Comparison of ENCODE assay signal across 12 cellular contexts in the genomic region with DNA sequence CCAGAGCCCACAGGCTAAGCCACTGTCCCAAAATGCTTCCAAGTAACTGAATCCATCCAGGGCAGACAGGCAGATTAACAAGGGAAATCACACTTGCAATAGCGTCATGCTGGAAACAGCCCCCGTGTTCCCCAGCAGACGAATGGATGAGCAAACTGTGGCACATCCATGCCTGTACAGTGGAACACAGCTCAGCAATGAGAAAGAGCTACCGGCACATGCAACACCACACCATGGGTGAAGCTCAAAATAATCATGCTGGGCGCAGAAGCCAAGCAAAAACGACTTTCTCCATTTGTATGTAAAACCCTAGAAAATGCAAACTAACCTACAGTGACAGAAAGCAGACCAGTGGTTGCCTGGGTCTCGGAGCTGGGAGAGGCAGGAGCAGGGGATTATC.
DNase-seq lines count a peak whose midpoint lies in the region; ATAC-seq lines count a peak whose summit lies in the region.
"Had no signal": no experiment of that assay in that cellular context is flagged by ENCODE, and none has a peak within 500 bp of the region (broad histone marks: within the 10 kb centered on the region; RNA-seq: fewer than 3 reads in every experiment).

No MANE protein-coding gene starts in this region.

- H3K27ac ChIP-seq in Karpas-422 (ENCODE audit: low read length) (peak overlapping the region; percentile 99), skeletal muscle tissue (ENCODE audit: low read depth, low read length) (no peak overlapping the region), neuronal stem cell (replicated peaks; ENCODE audit: low read length) (no peak overlapping the region)
- H3K27ac ChIP-seq: BLaER1 treated with 17β-estradiol and CSF1 and Interleukin-3, amounts not matched to agents 10 nM and 100 nM had no signal

- H2AFZ ChIP-seq in Karpas-422 (ENCODE audit: low read length): no peak overlapping the region
- no peak overlapping the region for H2AFZ ChIP-seq in neuronal stem cell (ENCODE audit: low read length)

- H3K79me2 ChIP-seq in Karpas-422 (ENCODE audit: low read length): no peaks in the 10 kb centered on the region

- H4K8ac ChIP-seq in neuronal stem cell (ENCODE audit: low read depth, low read length): no peak overlapping the region

- H3K4me2 ChIP-seq in Karpas-422 (ENCODE audit: low read depth, low read length, poor library complexity, severe bottlenecking): peak overlapping the region; percentile 62
- H3K4me2 ChIP-seq in neuronal stem cell (ENCODE audit: insufficient read depth, low read length, poor library complexity, severe bottlenecking): no peak overlapping the region
- H3K4me2 ChIP-seq: BLaER1 treated with 17β-estradiol and CSF1 and Interleukin-3, amounts not matched to agents 10 nM and 100 nM had no signal

- no peak overlapping the region for H2BK120ac ChIP-seq in neuronal stem cell (ENCODE audit: low read depth, low read length)

- ATAC-seq in left lobe of liver (no peak), GM18861 (IDR thresholded peaks at IDR 0.05; ENCODE audit: unreplicated experiment) (no peak)
- ATAC-seq: K562 had no signal

- H2BK12ac ChIP-seq in neuronal stem cell (ENCODE audit: low read length): no peak overlapping the region

- no peak overlapping the region for H3K23ac ChIP-seq in neuronal stem cell (ENCODE audit: low read depth, low read length, poor library complexity)

- H3K27me3 ChIP-seq in H7 (ENCODE audit: control insufficient read depth, insufficient read depth, low read length) (no peaks in the 10 kb centered on the region), Karpas-422 (ENCODE audit: low read length) (no peaks in the 10 kb centered on the region), skeletal muscle tissue (ENCODE audit: control insufficient read depth in 3 of 3, insufficient read depth in 3 of 3, low read length in 3 of 3) (no peaks in the 10 kb centered on the region), neuronal stem cell (ENCODE audit: control insufficient read depth in 3 of 3, insufficient read depth in 3 of 3, low read depth in 1 of 3, low read length in 3 of 3) (peaks cover 0 to 10% (median under 1%) of the 10 kb centered on the region in 3 experiments)
- H3K27me3 ChIP-seq: BLaER1 treated with 17β-estradiol and CSF1 and Interleukin-3, amounts not matched to agents 10 nM and 100 nM had no signal

- H3K14ac ChIP-seq in neuronal stem cell (ENCODE audit: low read length): no peak overlapping the region

- H2BK5ac ChIP-seq in neuronal stem cell (ENCODE audit: low read length): no peak overlapping the region

- H3K4me3 ChIP-seq in H7 (ENCODE audit: insufficient read depth, low read depth, low read length) (no peak overlapping the region), Karpas-422 (ENCODE audit: low read length) (peak overlapping the region; percentile 45), skeletal muscle tissue (ENCODE audit: low read length in 3 of 3) (no peak overlapping the region), neuronal stem cell (ENCODE audit: low read length in 2 of 2) (no peak overlapping the region)
- H3K4me3 ChIP-seq: BLaER1 treated with 17β-estradiol and CSF1 and Interleukin-3, amounts not matched to agents 10 nM and 100 nM; K562 had no signal

- H3K79me1 ChIP-seq in neuronal stem cell (ENCODE audit: low read depth, low read length): no peaks in the 10 kb centered on the region

- peak overlapping the region; percentile 65 for H3K9ac ChIP-seq in Karpas-422 (ENCODE audit: low read length)
- H3K9ac ChIP-seq in skeletal muscle tissue (ENCODE audit: low read depth in 1 of 3, low read length in 3 of 3): peak overlapping the region in 2 of 3 donors; percentile 2 to 43
- no peak overlapping the region for H3K9ac ChIP-seq in neuronal stem cell (ENCODE audit: low read depth, low read length, poor library complexity)
- H3K9ac ChIP-seq: BLaER1 treated with 17β-estradiol and CSF1 and Interleukin-3, amounts not matched to agents 10 nM and 100 nM had no signal

- no peak overlapping the region for H3K4ac ChIP-seq in neuronal stem cell (ENCODE audit: low read length)

- no peak overlapping the region for H4K91ac ChIP-seq in neuronal stem cell (ENCODE audit: low read depth, low read length, poor library complexity)

- H4K20me1 ChIP-seq in Karpas-422 (ENCODE audit: insufficient read depth, low read depth, low read length): no peaks in the 10 kb centered on the region

- H3K4me1 ChIP-seq in Karpas-422 (ENCODE audit: low read length) (peaks cover 82% of the 10 kb centered on the region), skeletal muscle tissue (ENCODE audit: control insufficient read depth in 3 of 3, insufficient read depth in 3 of 3, low read length in 3 of 3) (peaks cover 2 to 7% (median 3%) of the 10 kb centered on the region in 3 donors), neuronal stem cell (ENCODE audit: control insufficient read depth in 2 of 2, insufficient read depth in 1 of 2, low read depth in 1 of 2, low read length in 2 of 2) (peaks cover 4% of the 10 kb centered on the region in 2 donors)

- no peak overlapping the region for H2AK5ac ChIP-seq in neuronal stem cell (ENCODE audit: low read depth, low read length)

- H3K9me2 ChIP-seq in Karpas-422 (replicated peaks; ENCODE audit: insufficient read depth, low read length): no peaks in the 10 kb centered on the region

- H3K9me3 ChIP-seq in Karpas-422 (ENCODE audit: low read length): no peaks in the 10 kb centered on the region
- H3K9me3 ChIP-seq in skeletal muscle tissue (ENCODE audit: control insufficient read depth in 3 of 3, low read length in 3 of 3): no peaks in the 10 kb centered on the region
- no peaks in the 10 kb centered on the region for H3K9me3 ChIP-seq in neuronal stem cell (replicated peaks in 1 of 2; ENCODE audit: control insufficient read depth in 2 of 2, insufficient read depth in 1 of 2, low read depth in 1 of 2, low read length in 2 of 2)
- H3K9me3 ChIP-seq: BLaER1 treated with 17β-estradiol and CSF1 and Interleukin-3, amounts not matched to agents 10 nM and 100 nM had no signal

- no CpG with 5 or more reads among the region's 7 CpGs for WGBS in neuronal stem cell (ENCODE audit: extremely low coverage in 2 of 2, insufficient read length in 2 of 2, insufficient replicate concordance in 1 of 2), 2 donors

- H2BK15ac ChIP-seq in neuronal stem cell (ENCODE audit: low read length): no peak overlapping the region

- DNase-seq in H7: peak; percentile 51
- peak; percentile 87 for DNase-seq in Karpas-422
- peak; percentile 49 for DNase-seq in mesenteric fat pad (ENCODE audit: low spot score)
- DNase-seq in neuronal stem cell (ENCODE audit: low spot score): no peak
- no peak for DNase-seq in left lobe of liver (ENCODE audit: low spot score)
- DNase-seq: ACHN; CD4-positive, CD25-positive, alpha-beta regulatory T cell; DMS53 had no signal

- H3K36me3 ChIP-seq in H7 (replicated peaks; ENCODE audit: control insufficient read depth, insufficient read depth, low read length): no peaks in the 10 kb centered on the region
- no peaks in the 10 kb centered on the region for H3K36me3 ChIP-seq in Karpas-422 (ENCODE audit: insufficient read depth, low read length)
- no peaks in the 10 kb centered on the region for H3K36me3 ChIP-seq in skeletal muscle tissue (ENCODE audit: control insufficient read depth in 3 of 3, insufficient read depth in 3 of 3, low read length in 3 of 3)
- H3K36me3 ChIP-seq in neuronal stem cell (replicated peaks in 1 of 2; ENCODE audit: control insufficient read depth in 2 of 2, insufficient read depth in 2 of 2, low read length in 2 of 2): no peaks in the 10 kb centered on the region
- H3K36me3 ChIP-seq: BLaER1 treated with 17β-estradiol and CSF1 and Interleukin-3, amounts not matched to agents 10 nM and 100 nM had no signal

- no peak overlapping the region for H3K18ac ChIP-seq in neuronal stem cell (ENCODE audit: low read length)

Comparison
In these comparisons a context has a peak if more than half of its experiments do, and no peak if none do; other contexts are left out.
1. DNase-seq: peak in H7 (single experiment), Karpas-422 (single experiment) and mesenteric fat pad (single experiment); none in neuronal stem cell (single experiment) and left lobe of liver (single experiment).